In the genomic region with DNA sequence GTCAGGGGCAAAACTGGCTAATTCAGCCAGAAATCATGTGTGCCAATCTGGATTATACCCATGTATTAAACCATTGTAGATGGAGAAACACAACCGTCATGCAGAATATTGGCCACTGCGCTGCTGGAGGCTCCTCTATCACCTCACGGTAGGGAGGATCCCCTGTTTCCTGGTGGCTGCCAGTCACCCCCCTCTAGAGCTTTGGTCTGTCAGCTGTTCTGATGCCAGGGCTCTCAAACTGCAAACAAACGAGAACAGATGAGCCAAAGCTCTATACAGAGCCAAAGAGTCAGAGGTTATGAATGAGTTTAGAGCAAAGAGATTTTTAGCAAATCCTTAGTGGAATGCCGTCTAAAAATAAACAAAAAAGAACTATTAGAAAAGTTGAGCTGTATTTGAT, we compare ENCODE assay signal across 2 cellular contexts.
TF ChIP-seq lines count a peak whose summit lies in the region.

No MANE protein-coding gene starts in this region.

TF ChIP-seq in IMR-90, 13 proteins besides CTCF, POLR2A, EP300 and RAD21:
- TF ChIP-seq CEBPB (IDR thresholded peaks at IDR 0.05; ENCODE audit: low read depth, low read length) = no peak
- TF ChIP-seq, protein P1, sequence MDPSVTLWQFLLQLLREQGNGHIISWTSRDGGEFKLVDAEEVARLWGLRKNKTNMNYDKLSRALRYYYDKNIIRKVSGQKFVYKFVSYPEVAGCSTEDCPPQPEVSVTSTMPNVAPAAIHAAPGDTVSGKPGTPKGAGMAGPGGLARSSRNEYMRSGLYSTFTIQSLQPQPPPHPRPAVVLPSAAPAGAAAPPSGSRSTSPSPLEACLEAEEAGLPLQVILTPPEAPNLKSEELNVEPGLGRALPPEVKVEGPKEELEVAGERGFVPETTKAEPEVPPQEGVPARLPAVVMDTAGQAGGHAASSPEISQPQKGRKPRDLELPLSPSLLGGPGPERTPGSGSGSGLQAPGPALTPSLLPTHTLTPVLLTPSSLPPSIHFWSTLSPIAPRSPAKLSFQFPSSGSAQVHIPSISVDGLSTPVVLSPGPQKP (IDR thresholded peaks at IDR 0.05; ENCODE audit: borderline replicate concordance, low read depth, low read length) = no peak
- TF ChIP-seq MXI1 (IDR thresholded peaks at IDR 0.05; ENCODE audit: borderline replicate concordance, low read depth, low read length) = no peak
- no peak for TF ChIP-seq FOS (IDR thresholded peaks at IDR 0.05; ENCODE audit: low read depth, low read length)
- TF ChIP-seq MAFK (IDR thresholded peaks at IDR 0.05; ENCODE audit: low read depth, low read length) = no peak
- TF ChIP-seq RFX5 (IDR thresholded peaks at IDR 0.05; ENCODE audit: low read depth, low read length) = no peak
- TF ChIP-seq MAZ (IDR thresholded peaks at IDR 0.05; ENCODE audit: borderline replicate concordance, low read depth, low read length) = no peak
- no peak for TF ChIP-seq BHLHE40 (IDR thresholded peaks at IDR 0.05; ENCODE audit: low read depth, low read length)
- TF ChIP-seq SMC3 (IDR thresholded peaks at IDR 0.05; ENCODE audit: low read depth, low read length) = no peak
- TF ChIP-seq USF2 (IDR thresholded peaks at IDR 0.05; ENCODE audit: low read depth, low read length) = no peak
- no peak for TF ChIP-seq RCOR1 (IDR thresholded peaks at IDR 0.05; ENCODE audit: insufficient replicate concordance, low read length)
- TF ChIP-seq CHD1 (IDR thresholded peaks at IDR 0.05; ENCODE audit: low read depth, low read length) = no peak
- no peak for TF ChIP-seq NFE2L2 (IDR thresholded peaks at IDR 0.05; ENCODE audit: low read depth, low read length)

TF ChIP-seq in HepG2, 621 proteins besides CTCF, POLR2A, EP300 and RAD21:
- TF ChIP-seq MXD3 (CRISPR knock-in tag; IDR thresholded peaks at IDR 0.05) = no peak
- TF ChIP-seq, protein P2, sequence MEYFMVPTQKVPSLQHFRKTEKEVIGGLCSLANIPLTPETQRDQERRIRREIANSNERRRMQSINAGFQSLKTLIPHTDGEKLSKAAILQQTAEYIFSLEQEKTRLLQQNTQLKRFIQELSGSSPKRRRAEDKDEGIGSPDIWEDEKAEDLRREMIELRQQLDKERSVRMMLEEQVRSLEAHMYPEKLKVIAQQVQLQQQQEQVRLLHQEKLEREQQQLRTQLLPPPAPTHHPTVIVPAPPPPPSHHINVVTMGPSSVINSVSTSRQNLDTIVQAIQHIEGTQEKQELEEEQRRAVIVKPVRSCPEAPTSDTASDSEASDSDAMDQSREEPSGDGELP (IDR thresholded peaks at IDR 0.05; ENCODE audit: borderline replicate concordance, low read depth) = peak; percentile 47; the same call in 1 of the 2 replicates
